23 cellular contexts compared by ENCODE assay signal in the genomic region with DNA sequence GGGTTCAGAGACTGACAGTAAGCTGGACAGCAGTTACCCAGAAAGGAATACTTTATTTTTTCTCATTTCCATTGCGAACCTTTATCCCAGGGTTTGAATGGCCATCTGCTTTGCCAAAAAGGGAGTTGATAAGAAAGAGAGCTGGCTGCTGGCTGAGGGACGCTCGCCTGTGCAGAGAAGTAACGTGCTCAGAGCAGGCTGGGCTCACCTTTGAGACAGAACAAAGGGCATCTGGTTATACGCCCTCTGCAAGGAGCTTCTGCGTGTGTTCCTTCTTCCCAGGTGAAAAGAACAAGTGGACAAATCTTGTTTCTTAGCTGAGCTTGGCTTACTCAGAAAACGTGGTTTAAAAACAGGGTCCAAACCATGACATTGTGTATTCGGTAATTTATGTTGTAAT.
"Had no signal": no experiment of that assay in that cellular context is flagged by ENCODE, and none has a peak within 500 bp of the region (broad histone marks: within the 10 kb centered on the region; RNA-seq: fewer than 3 reads in every experiment).

No MANE protein-coding gene starts in this region.

- ATAC-seq: esophagus mucosa; natural killer cell treated with Interleukin-12 subunit alpha and Interleukin-12 subunit beta and Interleukin-15 and Interleukin-18, amount 100 ng/mL, for 72 hours; right lobe of liver; stimulated activated naive B cell treated with anti-CD40 and anti-IgM and Interleukin-4, amounts not matched to agents 10 μg/mL and 1 μg/mL and 100 μg/mL, for 72 hours; stimulated activated naive CD8-positive, alpha-beta T cell treated with anti-CD3 and anti-CD28 coated beads, Interleukin-15, amount 100 ng/mL, for 72 hours had no signal

- H3K79me2 ChIP-seq: parathyroid adenoma had no signal

- H2AFZ ChIP-seq: parathyroid adenoma had no signal

- H3K36me3 ChIP-seq: right lobe of liver, thoracic aorta had no signal

- H3K9ac ChIP-seq: parathyroid adenoma had no signal

- H3K9me3 ChIP-seq: prostate gland, right lobe of liver, spleen, thoracic aorta had no signal

- DNase-seq: cerebellar nuclear complex; dermis blood vessel endothelial cell; effector CD4-positive, alpha-beta T cell; endodermal cell; heart right ventricle; islet precursor cell; mammary epithelial cell; right lobe of liver; spleen; stimulated activated CD4-positive, alpha-beta T cell treated with anti-CD3 and anti-CD28 coated beads, Interleukin-15, amount 100 ng/mL, for 24 hours; stimulated activated CD4-positive, alpha-beta T cell treated with anti-CD3 and anti-CD28 coated beads, Interleukin-1b, Interleukin-23, amount 100 ng/mL, for 48 hours; stimulated activated CD4-positive, alpha-beta T cell treated with anti-CD3 and anti-CD28 coated beads, Interleukin-4, amount 100 ng/mL, for 4 hours; stimulated activated naive B cell treated with anti-CD40 and anti-IgM and Interleukin-4, amounts not matched to agents 10 μg/mL and 1 μg/mL and 100 μg/mL, for 72 hours; stimulated activated naive CD8-positive, alpha-beta T cell treated with anti-CD3 and anti-CD28 coated beads, Interleukin-15, amount 100 ng/mL, for 72 hours; substantia nigra had no signal

- H3K4me1 ChIP-seq: parathyroid adenoma, prostate gland, right lobe of liver had no signal

- H3K4me3 ChIP-seq: heart right ventricle, prostate gland, right lobe of liver, spleen, thoracic aorta had no signal

- H3K27ac ChIP-seq: heart right ventricle, parathyroid adenoma, prostate gland, right lobe of liver, spleen, thoracic aorta had no signal

- H3K27me3 ChIP-seq: right lobe of liver had no signal

- FAIRE-seq: colon, frontal cortex, urothelium cell line had no signal
